Comparison of ENCODE assay signal across 8 cellular contexts in genomic region chr6:135610192-135610591, GRCh38.
DNase-seq lines count a peak whose midpoint lies in the region; ATAC-seq, FAIRE-seq and TF ChIP-seq lines count a peak whose summit lies in the region.
"Not testable (repeated sequence)": the region's sequence is repeated elsewhere in the genome, so short reads cannot be mapped to it uniquely, and the experiment has no call there.

No MANE protein-coding gene starts in this region.

- not testable (repeated sequence) for H3K27ac ChIP-seq in A549; HEK293 (ENCODE audit: extremely low read depth, low read depth, low read length); K562 (ENCODE audit: extremely low read depth, low read depth, low read length); kidney (ENCODE audit: low read depth in 2 of 2, low read length in 2 of 2); parathyroid adenoma
- H3K27ac ChIP-seq in VCaP: peak overlapping the region; percentile 64

- not testable (repeated sequence) for TF ChIP-seq CTCF in A549 (IDR thresholded peaks at IDR 0.05); HEK293 (tag by site-specific recombination; IDR thresholded peaks at IDR 0.05); LNCaP clone FGC (IDR thresholded peaks at IDR 0.05; ENCODE audit: control insufficient read depth, extremely low read depth, insufficient read depth); VCaP (conservative IDR thresholded peaks at IDR 0.05); K562 (IDR thresholded peaks at IDR 0.05 in 2 of 3, conservative IDR thresholded peaks at IDR 0.05 in 1 of 3; ENCODE audit: insufficient read depth in 2 of 3, low read depth in 1 of 3, low read length in 3 of 3); kidney (IDR thresholded peaks at IDR 0.05; ENCODE audit: borderline replicate concordance, extremely low read depth, insufficient read depth); parathyroid adenoma (IDR thresholded peaks at IDR 0.05)

- TF ChIP-seq EP300 in A549 (IDR thresholded peaks at IDR 0.05); K562 (IDR thresholded peaks at IDR 0.05; ENCODE audit: low read length): not testable (repeated sequence)

- not testable (repeated sequence) for ATAC-seq in A549, K562

- H3K9me3 ChIP-seq in A549; HEK293 (ENCODE audit: control insufficient read depth, insufficient read depth, low read depth, low read length); K562 (replicated peaks; ENCODE audit: control insufficient read depth, insufficient read depth, low read depth, low read length); endocrine pancreas (ENCODE audit: control insufficient read depth, low read length); kidney (ENCODE audit: control insufficient read depth in 1 of 2, low read length in 2 of 2); parathyroid adenoma (ENCODE audit: control insufficient read depth, low read length): not testable (repeated sequence)

- not testable (repeated sequence) for BruUV-seq in K562 (replicated peaks; lab: Mats Ljungman, UMichigan)

- in situ Hi-C loops in K562 (cut with MboI): not testable (repeated sequence)

- not testable (repeated sequence) for H4K20me1 ChIP-seq in K562 (replicated peaks; ENCODE audit: control insufficient read depth, insufficient read depth, low read length)

- not testable (repeated sequence) for H3K27me3 ChIP-seq in K562 (ENCODE audit: control insufficient read depth in 2 of 2, insufficient read depth in 2 of 2, low read length in 2 of 2); endocrine pancreas (ENCODE audit: control insufficient read depth, insufficient read depth, low read length); parathyroid adenoma (ENCODE audit: control insufficient read depth, insufficient read depth, low read length)

- H3K79me2 ChIP-seq in K562 (ENCODE audit: control insufficient read depth, insufficient read depth, low read length); parathyroid adenoma: not testable (repeated sequence)

- H3K9me1 ChIP-seq in K562 (ENCODE audit: control insufficient read depth, insufficient read depth, low read length): not testable (repeated sequence)

- POLR2A ChIA-PET in A549 (lab: Yijun Ruan, JAX); HEK293 (lab: Yijun Ruan, JAX); K562 (lab: Yijun Ruan, JAX): not testable (repeated sequence)

- not testable (repeated sequence) for H2AFZ ChIP-seq in K562 (ENCODE audit: low read depth, low read length); parathyroid adenoma

- FAIRE-seq in A549 (lab: Jason Lieb, UNC); K562 (lab: Jason Lieb, UNC); kidney (lab: Jason Lieb, UNC): not testable (repeated sequence)

- H3K4me1 ChIP-seq in A549; HEK293 (ENCODE audit: control insufficient read depth, insufficient read depth, low read length); K562 (replicated peaks in 1 of 2; ENCODE audit: control insufficient read depth in 2 of 2, insufficient read depth in 2 of 2, low read length in 2 of 2); endocrine pancreas (ENCODE audit: control insufficient read depth, insufficient read depth, low read length); kidney (ENCODE audit: control insufficient read depth in 1 of 2, insufficient read depth in 1 of 2, low read depth in 1 of 2, low read length in 2 of 2); parathyroid adenoma: not testable (repeated sequence)

- TF ChIP-seq RAD21 in A549 (conservative IDR thresholded peaks at IDR 0.05 in 1 of 2, IDR thresholded peaks at IDR 0.05 in 1 of 2); K562 (CRISPR knock-in tag; conservative IDR thresholded peaks at IDR 0.05 in 1 of 2, IDR thresholded peaks at IDR 0.05 in 1 of 2): not testable (repeated sequence)

- not testable (repeated sequence) for TF ChIP-seq POLR2A in A549 (IDR thresholded peaks at IDR 0.05; ENCODE audit: low read length); K562 (conservative IDR thresholded peaks at IDR 0.05)

- H3K9ac ChIP-seq in K562 (ENCODE audit: insufficient read depth in 1 of 2, low read depth in 2 of 2, low read length in 2 of 2); endocrine pancreas (ENCODE audit: control insufficient read depth, insufficient read depth, low read length); kidney (ENCODE audit: low read length in 2 of 2); parathyroid adenoma: not testable (repeated sequence)

- H3K36me3 ChIP-seq in HEK293 (ENCODE audit: control insufficient read depth in 2 of 2, insufficient read depth in 1 of 2, low read length in 2 of 2); K562 (ENCODE audit: control insufficient read depth, insufficient read depth, low read length); endocrine pancreas (ENCODE audit: control insufficient read depth, insufficient read depth, low read length); kidney (ENCODE audit: control insufficient read depth in 1 of 2, insufficient read depth in 2 of 2, low read length in 2 of 2); parathyroid adenoma (ENCODE audit: control insufficient read depth, insufficient read depth, low read length): not testable (repeated sequence)

- CTCF ChIA-PET in A549 (lab: Yijun Ruan, JAX); HEK293 (lab: Yijun Ruan, JAX); K562 (lab: Yijun Ruan, JAX; ENCODE audit: low intra/inter-chr PET ratio): not testable (repeated sequence)

- not testable (repeated sequence) for H3K4me2 ChIP-seq in A549; K562 (ENCODE audit: insufficient read depth, low read length)
- peak overlapping the region; percentile 48 for H3K4me2 ChIP-seq in parathyroid adenoma (ENCODE audit: low read length)

- WGBS in A549 (ENCODE audit: missing lambda C conversion rate): 92% methylated on average over 6 of the region's 6 CpGs
- 0% methylated on average over 6 of the region's 6 CpGs for WGBS in K562 (ENCODE audit: insufficient coverage, low coverage, missing lambda C conversion rate)

- H3K4me3 ChIP-seq in A549; HEK293 (ENCODE audit: low read depth, low read length); K562; kidney (ENCODE audit: low read length in 2 of 2); parathyroid adenoma (ENCODE audit: low read depth, low read length): not testable (repeated sequence)
- peak overlapping the region; percentile 35 for H3K4me3 ChIP-seq in LNCaP clone FGC (ENCODE audit: low read depth, low read length)
- peak overlapping the region; percentile 61 for H3K4me3 ChIP-seq in endocrine pancreas (ENCODE audit: control insufficient read depth, insufficient read depth, low read length)

- intact Hi-C loops in K562 (cut with micrococcal nuclease); kidney (cut with DNase I): not testable (repeated sequence)

- not testable (repeated sequence) for DNase-seq in A549 (ENCODE audit: low read depth in 1 of 2, low spot score in 1 of 2); K562 (ENCODE audit: extremely low read depth in 1 of 4, low spot score in 3 of 4)
- peak; percentile 19 for DNase-seq in LNCaP clone FGC (ENCODE audit: low read depth)
- DNase-seq in kidney: peak; percentile 13

TF ChIP-seq in A549, 52 proteins besides CTCF, POLR2A, EP300 and RAD21:
- peak; percentile 75 for TF ChIP-seq ZC3H11A (IDR thresholded peaks at IDR 0.05)

TF ChIP-seq in K562, 482 proteins besides CTCF, POLR2A, EP300 and RAD21:
- peak; percentile 43; the same call in 1 of the 2 replicates for TF ChIP-seq ZC3H11A (IDR thresholded peaks at IDR 0.05; ENCODE audit: low read depth, low read length)
